16 cellular contexts compared by ENCODE assay signal in genomic region chr9:113913426-113914195, GRCh38. TPM values are rescaled to one million over a fixed set of nuclear protein-coding genes. Genes with fewer than 3 reads are reported as not detected.
A peak's percentile ranks its signal among the peaks of the same experiment; 100 is the strongest.
DNase-seq lines count a peak whose midpoint lies in the region; ATAC-seq and TF ChIP-seq lines count a peak whose summit lies in the region.
"Had no signal": no experiment of that assay in that cellular context is flagged by ENCODE, and none has a peak within 500 bp of the region (broad histone marks: within the 10 kb centered on the region; RNA-seq: fewer than 3 reads in every experiment).

No MANE protein-coding gene starts in this region.

- no peak overlapping the region for H2BK5ac ChIP-seq in mesenchymal stem cell (ENCODE audit: low read depth, low read length, poor library complexity, severe bottlenecking)

- no peak overlapping the region for H2BK120ac ChIP-seq in mesenchymal stem cell (ENCODE audit: low read depth, low read length)

- TF ChIP-seq CTCF in body of pancreas (IDR thresholded peaks at IDR 0.05) (no peak), thyroid gland (IDR thresholded peaks at IDR 0.05) (no peak)

- no peak overlapping the region for H2AK5ac ChIP-seq in mesenchymal stem cell (ENCODE audit: low read length, severe bottlenecking)

- H2AFZ ChIP-seq in mesenchymal stem cell (ENCODE audit: low read depth, low read length), result no peak overlapping the region

- H3K27me3 ChIP-seq in body of pancreas, result no peaks in the 10 kb centered on the region
- no peaks in the 10 kb centered on the region for H3K27me3 ChIP-seq in mesenchymal stem cell (ENCODE audit: control insufficient read depth in 1 of 2, insufficient read depth in 1 of 2, low read length in 2 of 2)
- H3K27me3 ChIP-seq in thyroid gland, result no peaks in the 10 kb centered on the region
- H3K27me3 ChIP-seq: vagina had no signal

- no peak overlapping the region for H3K23ac ChIP-seq in mesenchymal stem cell (ENCODE audit: low read length in 2 of 2)

- no peak overlapping the region for H3K4ac ChIP-seq in mesenchymal stem cell (ENCODE audit: low read depth in 1 of 2, low read length in 2 of 2)

- H4K8ac ChIP-seq in mesenchymal stem cell (ENCODE audit: low read length), result no peak overlapping the region

- H3K27ac ChIP-seq in body of pancreas (peak overlapping the region; percentile 19 to 92 (median 24)), mesenchymal stem cell (ENCODE audit: low read length, poor library complexity, severe bottlenecking) (no peak overlapping the region), thyroid gland (peak overlapping the region in 1 of 3 donors; percentile 55)
- H3K27ac ChIP-seq: vagina had no signal

- no peak overlapping the region for H3K18ac ChIP-seq in mesenchymal stem cell (ENCODE audit: low read depth in 1 of 2, low read length in 2 of 2)

- peak overlapping the region in 1 of 2 experiments; percentile 3 for H2BK12ac ChIP-seq in mesenchymal stem cell (ENCODE audit: low read length in 2 of 2)

- no peak overlapping the region for H3K14ac ChIP-seq in mesenchymal stem cell (ENCODE audit: low read length in 2 of 2)

- no peak for DNase-seq in left cardiac atrium
- no peak for DNase-seq in Right ventricle myocardium inferior (ENCODE audit: missing footprints)
- peak in 3 of 4 donors; percentile 52 to 65 (median 65) for DNase-seq in body of pancreas
- peak; percentile 20 for DNase-seq in mesenchymal stem cell
- DNase-seq in thyroid gland, result peak; percentile 39 to 62
- DNase-seq in DMS79 (lab: John Stamatoyannopoulos, UW), result no peak
- DNase-seq in activated CD4-positive, CD25-positive, alpha-beta regulatory T cell (lab: John Stamatoyannopoulos, UW), result no peak
- DNase-seq: activated CD4-positive, alpha-beta T cell treated with anti-CD3 and anti-CD28 coated beads for 1 hour; activated T-cell treated with anti-CD3 and anti-CD28 coated beads, Interleukin-2, amount 50 U/mL, for 1 hour; NCI-H1105 treated with DMSO at 0.1 percent for 48 hours; SHP77; stimulated activated CD4-positive, alpha-beta T cell treated with anti-CD3 and anti-CD28 coated beads, Interleukin-12 subunit alpha, Interleukin-12 subunit beta, amount 100 ng/mL, for 4 hours; stimulated activated naive CD4-positive, alpha-beta T cell; T-helper 2 cell had no signal

- intact Hi-C loops in left cardiac atrium (cut with DNase I), result no loop called here
- intact Hi-C loops in Right ventricle myocardium inferior (cut with DNase I), result no loop called here
- intact Hi-C loops in body of pancreas (cut with DNase I), result no loop called here
- intact Hi-C loops in thyroid gland (cut with DNase I), result no loop called here

- 73 to 81% methylated on average over 5 of the region's 5 CpGs for WGBS in body of pancreas, 2 donors
- WGBS in mesenchymal stem cell, result 94% methylated on average over 5 of the region's 5 CpGs
- WGBS in thyroid gland, 2 donors, result 74 to 80% methylated on average over 5 of the region's 5 CpGs

- H3K4me1 ChIP-seq in body of pancreas (peaks cover 56% of the 10 kb centered on the region), mesenchymal stem cell (ENCODE audit: control insufficient read depth, insufficient read depth, low read depth, low read length) (peaks cover 10% of the 10 kb centered on the region), thyroid gland (peaks cover 28 to 50% of the 10 kb centered on the region in 2 donors)

- peaks cover 58% of the 10 kb centered on the region for H3K79me1 ChIP-seq in mesenchymal stem cell (replicated peaks; ENCODE audit: low read length, poor library complexity, severe bottlenecking)

- no peak overlapping the region for H3K4me3 ChIP-seq in body of pancreas
- no peak overlapping the region for H3K4me3 ChIP-seq in mesenchymal stem cell (ENCODE audit: insufficient read depth in 1 of 2, low read depth in 1 of 2, low read length in 2 of 2)
- H3K4me3 ChIP-seq in thyroid gland (replicated peaks in 1 of 3), result no peak overlapping the region
- H3K4me3 ChIP-seq: vagina had no signal

- no peaks in the 10 kb centered on the region for H3K36me3 ChIP-seq in body of pancreas (replicated peaks in 1 of 2; ENCODE audit: insufficient read depth in 1 of 2, low read depth in 2 of 2)
- peaks cover 11 to 13% of the 10 kb centered on the region in 2 experiments for H3K36me3 ChIP-seq in mesenchymal stem cell (ENCODE audit: control insufficient read depth in 1 of 2, insufficient read depth in 2 of 2, low read depth in 1 of 2, low read length in 2 of 2)
- no peaks in the 10 kb centered on the region for H3K36me3 ChIP-seq in thyroid gland
- H3K36me3 ChIP-seq: vagina had no signal

- ATAC-seq in left cardiac atrium, result peak; percentile 67 to 76
- no peak for ATAC-seq in Right ventricle myocardium inferior
- ATAC-seq in body of pancreas, result no peak
- no peak for ATAC-seq in HG02571 (IDR thresholded peaks at IDR 0.05; ENCODE audit: unreplicated experiment)

- no peak for TF ChIP-seq POLR2A in body of pancreas (IDR thresholded peaks at IDR 0.05)
- no peak for TF ChIP-seq POLR2A in thyroid gland (IDR thresholded peaks at IDR 0.05)

- no peak overlapping the region for H4K91ac ChIP-seq in mesenchymal stem cell (ENCODE audit: low read length)

- no peak overlapping the region for H3K9ac ChIP-seq in mesenchymal stem cell (ENCODE audit: low read length)

- no peak overlapping the region for H3K4me2 ChIP-seq in mesenchymal stem cell (ENCODE audit: low read length, poor library complexity, severe bottlenecking)

- no peak overlapping the region for H2BK15ac ChIP-seq in mesenchymal stem cell (ENCODE audit: low read depth, poor library complexity, severe bottlenecking)

- H3K9me3 ChIP-seq in body of pancreas (no peaks in the 10 kb centered on the region), mesenchymal stem cell (ENCODE audit: control insufficient read depth, low read length) (no peaks in the 10 kb centered on the region), thyroid gland (no peaks in the 10 kb centered on the region)
- H3K9me3 ChIP-seq: vagina had no signal

RNA-seq across cellular contexts. Expression of gene ZNF618, which starts 37.5 kb away (rescaled TPM):
- total RNA-seq in left cardiac atrium (1 to 10 TPM; 4.0 to 4.1 TPM), Right ventricle myocardium inferior (1.6 TPM), body of pancreas (10 to 100 TPM; 11.9 to 17.1 TPM), thyroid gland (10 to 100 TPM in 3 of 4 donors, 1 to 10 TPM in 1; 9.9 to 17.5 (median 15.5) TPM)
- polyA plus RNA-seq in mesenchymal stem cell (2013, experiment 1 of 2), result 19.0 TPM
- 18.9 TPM for polyA plus RNA-seq in mesenchymal stem cell (2013, experiment 2 of 2)

Comparison
In these comparisons a context has a peak if more than half of its experiments do, and no peak if none do; other contexts are left out.
1. ATAC-seq: peak in left cardiac atrium (2 of 2); none in Right ventricle myocardium inferior (single experiment), body of pancreas (single experiment) and HG02571 (single experiment).
2. DNase-seq: peak in body of pancreas (3 of 4), mesenchymal stem cell (single experiment) and thyroid gland (2 of 2); none in left cardiac atrium (single experiment), Right ventricle myocardium inferior (single experiment), DMS79 (single experiment) and activated CD4-positive, CD25-positive, alpha-beta regulatory T cell (0 of 4).